1 cellular context compared by ENCODE assay signal in genomic region chrX:9148626-9149385, GRCh38.
TF ChIP-seq lines count a peak whose summit lies in the region.

No MANE protein-coding gene starts in this region.

TF ChIP-seq in HepG2, 621 proteins besides CTCF, POLR2A, EP300 and RAD21 (continued from another document):
- TF ChIP-seq ATF6 (CRISPR knock-in tag; conservative IDR thresholded peaks at IDR 0.05) (no peak), ZNF720 (CRISPR knock-in tag; IDR thresholded peaks at IDR 0.05) (no peak), ZNF549 (CRISPR knock-in tag; IDR thresholded peaks at IDR 0.05) (no peak), SP5 (CRISPR knock-in tag; IDR thresholded peaks at IDR 0.05; ENCODE audit: borderline replicate concordance, low read depth) (no peak), HNF4G (IDR thresholded peaks at IDR 0.05; ENCODE audit: borderline replicate concordance, low read depth, low read length) (no peak), HNF4G (CRISPR knock-in tag; IDR thresholded peaks at IDR 0.05; ENCODE audit: borderline replicate concordance, low read depth) (no peak), SMAD1 (CRISPR knock-in tag; IDR thresholded peaks at IDR 0.05; ENCODE audit: borderline replicate concordance, low read depth) (no peak), KLF13 (CRISPR knock-in tag; IDR thresholded peaks at IDR 0.05) (no peak)
